In the genomic region with DNA sequence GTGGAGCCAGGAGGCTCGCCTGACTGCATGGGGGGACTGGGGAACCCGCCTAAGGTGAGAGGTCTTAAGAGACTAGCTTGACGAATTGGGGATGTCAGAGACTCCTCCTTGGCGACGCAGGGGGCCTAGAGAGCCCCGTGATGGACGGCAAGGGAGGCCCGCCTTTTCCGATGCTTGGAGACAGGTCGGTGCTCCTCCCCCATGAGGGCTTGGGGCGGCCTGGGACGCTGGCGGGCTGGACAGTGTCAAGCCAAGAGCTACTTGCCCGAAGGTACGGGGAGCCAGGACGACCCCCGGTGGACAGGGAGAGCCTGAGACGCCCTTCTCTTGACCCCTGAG, we compare ENCODE assay signal across 8 cellular contexts. TPM values are rescaled to one million over a fixed set of nuclear protein-coding genes. Genes with fewer than 3 reads are reported as not detected.
DNase-seq lines count a peak whose midpoint lies in the region; ATAC-seq and TF ChIP-seq lines count a peak whose summit lies in the region.

No MANE protein-coding gene starts in this region.

- DNase-seq in NCI-H2081 (lab: John Stamatoyannopoulos, UW) (peak; percentile 10 to 17), NCI-H2081 treated with DMSO at 0.1 percent for 48 hours (lab: John Stamatoyannopoulos, UW) (no peak), GM23338 (ENCODE audit: low spot score) (peak; percentile 85), Karpas-422 (peak; percentile 83), ovary (peak; percentile 58 to 71 (median 59))
- peak; percentile 15 for DNase-seq in activated T-helper 1 cell treated with anti-CD3 and anti-CD28 coated beads, Interleukin-12 subunit alpha, Interleukin-12 subunit beta, Interleukin-2, Interleukin-4 antibody, amounts not matched to agents 30 ng/mL and 10 ng/mL and 1 ng/mL, durations not matched to agents 14 hours and 24 hours and 36 hours (ENCODE audit: low spot score)

- no peak overlapping the region for H3K27ac Mint-ChIP-seq in GM23338
- H3K27ac Mint-ChIP-seq in activated T-helper 1 cell treated with anti-CD3 and anti-CD28 coated beads, Interleukin-12 subunit alpha, Interleukin-12 subunit beta, Interleukin-2, Interleukin-4 antibody, amounts not matched to agents 30 ng/mL and 10 ng/mL and 1 ng/mL, durations not matched to agents 14 hours and 24 hours and 36 hours = peak overlapping the region; percentile 79

- H3K9me3 Mint-ChIP-seq in GM23338 = no peaks in the 10 kb centered on the region
- H3K9me3 Mint-ChIP-seq in activated T-helper 1 cell treated with anti-CD3 and anti-CD28 coated beads, Interleukin-12 subunit alpha, Interleukin-12 subunit beta, Interleukin-2, Interleukin-4 antibody, amounts not matched to agents 30 ng/mL and 10 ng/mL and 1 ng/mL, durations not matched to agents 14 hours and 24 hours and 36 hours = no peaks in the 10 kb centered on the region

- H3K4me3 ChIP-seq in GM23338 (peak overlapping the region; percentile 91), Karpas-422 (ENCODE audit: low read length) (peak overlapping the region; percentile 74), gastroesophageal sphincter (peak overlapping the region; percentile 64 to 98), ovary (peak overlapping the region; percentile 97)

- no peak for TF ChIP-seq EP300 in gastroesophageal sphincter (IDR thresholded peaks at IDR 0.05)
- TF ChIP-seq EP300 in ovary (IDR thresholded peaks at IDR 0.05) = no peak

- peak; percentile 72 for ATAC-seq in GM23338
- ATAC-seq in gastroesophageal sphincter = peak; percentile 35
- no peak for ATAC-seq in GM21786 (IDR thresholded peaks at IDR 0.05; ENCODE audit: unreplicated experiment)

- H3K27me3 ChIP-seq in GM23338 (ENCODE audit: insufficient read depth) (no peaks in the 10 kb centered on the region), Karpas-422 (ENCODE audit: low read length) (no peaks in the 10 kb centered on the region), gastroesophageal sphincter (no peaks in the 10 kb centered on the region), ovary (no peaks in the 10 kb centered on the region)

- H3K9me2 ChIP-seq in GM23338 (ENCODE audit: insufficient read depth) (no peaks in the 10 kb centered on the region), Karpas-422 (replicated peaks; ENCODE audit: insufficient read depth, low read length) (no peaks in the 10 kb centered on the region)

- H3K27me3 Mint-ChIP-seq in GM23338 (ENCODE audit: insufficient read depth, low read depth, poor library complexity) = peaks cover 7% of the 10 kb centered on the region
- H3K27me3 Mint-ChIP-seq in activated T-helper 1 cell treated with anti-CD3 and anti-CD28 coated beads, Interleukin-12 subunit alpha, Interleukin-12 subunit beta, Interleukin-2, Interleukin-4 antibody, amounts not matched to agents 30 ng/mL and 10 ng/mL and 1 ng/mL, durations not matched to agents 14 hours and 24 hours and 36 hours (ENCODE audit: insufficient read depth) = no peaks in the 10 kb centered on the region

- TF ChIP-seq POLR2A in gastroesophageal sphincter (IDR thresholded peaks at IDR 0.05) (no peak), ovary (IDR thresholded peaks at IDR 0.05) (no peak)

- H3K36me3 Mint-ChIP-seq in GM23338 (ENCODE audit: low read depth) = peaks cover 5% of the 10 kb centered on the region; the same call in 1 of the 3 replicates
- peaks cover 14% of the 10 kb centered on the region for H3K36me3 Mint-ChIP-seq in activated T-helper 1 cell treated with anti-CD3 and anti-CD28 coated beads, Interleukin-12 subunit alpha, Interleukin-12 subunit beta, Interleukin-2, Interleukin-4 antibody, amounts not matched to agents 30 ng/mL and 10 ng/mL and 1 ng/mL, durations not matched to agents 14 hours and 24 hours and 36 hours (ENCODE audit: low read depth)

- H4K20me1 ChIP-seq in GM23338 (replicated peaks; ENCODE audit: insufficient read depth) (peaks cover 9% of the 10 kb centered on the region), Karpas-422 (ENCODE audit: insufficient read depth, low read depth, low read length) (peaks cover 19% of the 10 kb centered on the region)

- peak overlapping the region; percentile 77 for H3K9ac ChIP-seq in Karpas-422 (ENCODE audit: low read length)

- H3K27ac ChIP-seq in GM23338 (ENCODE audit: low read depth) = no peak overlapping the region
- H3K27ac ChIP-seq in Karpas-422 (ENCODE audit: low read length) = peak overlapping the region; percentile 46; the same call in 1 of the 2 replicates
- H3K27ac ChIP-seq in gastroesophageal sphincter = peak overlapping the region; percentile 54 to 95 (median 90)
- H3K27ac ChIP-seq in ovary = peak overlapping the region in 1 of 2 donors; percentile 39

- H3K36me3 ChIP-seq in GM23338 (ENCODE audit: insufficient read depth) (no peaks in the 10 kb centered on the region), Karpas-422 (ENCODE audit: insufficient read depth, low read length) (peaks cover 4% of the 10 kb centered on the region; the same call in 1 of the 2 replicates), gastroesophageal sphincter (peaks cover 0 to 24% of the 10 kb centered on the region in 2 donors), ovary (no peaks in the 10 kb centered on the region)

- H2AFZ ChIP-seq in GM23338 (no peak overlapping the region; the same call in 1 of the 2 replicates), Karpas-422 (ENCODE audit: low read length) (no peak overlapping the region)

- peaks cover 12% of the 10 kb centered on the region; the same call in 1 of the 2 replicates for H3F3A ChIP-seq in GM23338 (replicated peaks; ENCODE audit: low read depth)

- TF ChIP-seq CTCF in GM23338 (conservative IDR thresholded peaks at IDR 0.05; ENCODE audit: low read depth in 2 of 2) (peak in 1 of 2 experiments; percentile 43; a peak in 2 of 4 replicates), gastroesophageal sphincter (IDR thresholded peaks at IDR 0.05) (no peak), ovary (IDR thresholded peaks at IDR 0.05) (no peak)

- intact Hi-C loops in activated T-helper 1 cell treated with anti-CD3 and anti-CD28 coated beads, Interleukin-12 subunit alpha, Interleukin-12 subunit beta, Interleukin-2, Interleukin-4 antibody, amounts not matched to agents 30 ng/mL and 10 ng/mL and 1 ng/mL, durations not matched to agents 14 hours and 24 hours and 36 hours (cut with micrococcal nuclease) = loop anchor here (1.0 to 5.0 kb wide), 7 partner anchors 8 to 293 kb away; partner anchors contain the start of genes ALKBH6, HCST, THAP8 and WDR62
- intact Hi-C loops in ovary (cut with DNase I) = no loop called here

- H3K4me1 Mint-ChIP-seq in GM23338 = peaks cover 14% of the 10 kb centered on the region; the same call in 2 of the 3 replicates
- peaks cover 24% of the 10 kb centered on the region for H3K4me1 Mint-ChIP-seq in activated T-helper 1 cell treated with anti-CD3 and anti-CD28 coated beads, Interleukin-12 subunit alpha, Interleukin-12 subunit beta, Interleukin-2, Interleukin-4 antibody, amounts not matched to agents 30 ng/mL and 10 ng/mL and 1 ng/mL, durations not matched to agents 14 hours and 24 hours and 36 hours (ENCODE audit: low read depth)

- 2% methylated on average over 11 of the region's 18 CpGs; no CpG with 5 or more reads in 1 of the 2 donors for WGBS in gastroesophageal sphincter (ENCODE audit: low coverage in 1 of 2), 2 donors
- 0 to 3% (median 2%) methylated on average over 18 of the region's 18 CpGs for WGBS in ovary, 3 donors

- H3K9me3 ChIP-seq in Karpas-422 (ENCODE audit: low read length) (no peaks in the 10 kb centered on the region), gastroesophageal sphincter (no peaks in the 10 kb centered on the region), ovary (no peaks in the 10 kb centered on the region)

- H3K4me3 Mint-ChIP-seq in GM23338 = peak overlapping the region; percentile 89
- peak overlapping the region; percentile 94 for H3K4me3 Mint-ChIP-seq in activated T-helper 1 cell treated with anti-CD3 and anti-CD28 coated beads, Interleukin-12 subunit alpha, Interleukin-12 subunit beta, Interleukin-2, Interleukin-4 antibody, amounts not matched to agents 30 ng/mL and 10 ng/mL and 1 ng/mL, durations not matched to agents 14 hours and 24 hours and 36 hours

- H3K4me1 ChIP-seq in GM23338 (ENCODE audit: insufficient read depth) (peaks cover 9% of the 10 kb centered on the region; the same call in 1 of the 2 replicates), Karpas-422 (ENCODE audit: low read length) (peaks cover 22% of the 10 kb centered on the region), gastroesophageal sphincter (peaks cover 0 to 58% (median 31%) of the 10 kb centered on the region in 3 donors), ovary (ENCODE audit: insufficient read depth) (peaks cover 9% of the 10 kb centered on the region)

- peaks cover 13% of the 10 kb centered on the region; the same call in 1 of the 2 replicates for H3K79me2 ChIP-seq in GM23338 (replicated peaks; ENCODE audit: insufficient read depth)
- peaks cover 48% of the 10 kb centered on the region for H3K79me2 ChIP-seq in Karpas-422 (ENCODE audit: low read length)

- H3K4me2 ChIP-seq in GM23338 = peak overlapping the region; percentile 95
- H3K4me2 ChIP-seq in Karpas-422 (ENCODE audit: low read depth, low read length, poor library complexity, severe bottlenecking) = peak overlapping the region; percentile 98

RNA-seq across cellular contexts. Expression of gene SDHAF1, which starts 0.6 kb away (rescaled TPM):
- 45.8 and 55.9 TPM in 2 replicates for total RNA-seq in GM23338 (2014; rRNA removed; shearing (Covaris generic))
- polyA plus RNA-seq in GM23338 (2016; fragmentation: Nextera tagmentation; extraction: Ambion mirVana) (19.9 TPM in 2 replicates), ovary (10 to 100 TPM; 11.2 to 21.6 TPM)
- total RNA-seq in Karpas-422 (2014; rRNA removed; shearing (Covaris generic); ENCODE audit: low replicate concordance) = 23.4 and 71.2 TPM in 2 replicates
- total RNA-seq in activated T-helper 1 cell treated with anti-CD3 and anti-CD28 coated beads, Interleukin-12 subunit alpha, Interleukin-12 subunit beta, Interleukin-2, Interleukin-4 antibody, amounts not matched to agents 30 ng/mL and 10 ng/mL and 1 ng/mL, durations not matched to agents 14 hours and 24 hours and 36 hours = 21.2 and 24.5 TPM in 2 replicates
- total RNA-seq in gastroesophageal sphincter (10 to 100 TPM; 44.0 to 52.7 (median 49.8) TPM), ovary (10 to 100 TPM; 17.0 to 78.6 (median 20.2) TPM)

RNA-seq across cellular contexts. Expression of gene SYNE4, which starts 13.0 kb away (rescaled TPM):
- total RNA-seq in GM23338 (2014; rRNA removed; shearing (Covaris generic)) = 24.1 and 26.1 TPM in 2 replicates
- 47.3 and 49.8 TPM in 2 replicates for polyA plus RNA-seq in GM23338 (2016; fragmentation: Nextera tagmentation; extraction: Ambion mirVana)
- 1.2 and 1.8 TPM in 2 replicates for total RNA-seq in Karpas-422 (2014; rRNA removed; shearing (Covaris generic); ENCODE audit: low replicate concordance)
- total RNA-seq in activated T-helper 1 cell treated with anti-CD3 and anti-CD28 coated beads, Interleukin-12 subunit alpha, Interleukin-12 subunit beta, Interleukin-2, Interleukin-4 antibody, amounts not matched to agents 30 ng/mL and 10 ng/mL and 1 ng/mL, durations not matched to agents 14 hours and 24 hours and 36 hours = 1.7 and 1.8 TPM in 2 replicates
- total RNA-seq in gastroesophageal sphincter = under 1 TPM in 3 of 4 donors, not detected in 1; 0.39 to 0.62 (median 0.47) TPM
- total RNA-seq in ovary = 1 to 10 TPM in 4 of 7 donors, under 1 TPM in 3; 0.43 to 2.6 (median 1.7) TPM
- polyA plus RNA-seq in ovary = under 1 TPM; 0.37 to 0.48 TPM

RNA-seq across cellular contexts. Expression of gene ALKBH6, which starts 18.4 kb away (rescaled TPM):
- total RNA-seq in GM23338 (2014; rRNA removed; shearing (Covaris generic)) = 28.5 and 33.6 TPM in 2 replicates
- polyA plus RNA-seq in GM23338 (2016; fragmentation: Nextera tagmentation; extraction: Ambion mirVana) (51.4 and 54.6 TPM in 2 replicates), ovary (10 to 100 TPM; 17.7 to 18.3 TPM)
- 11.1 and 48.4 TPM in 2 replicates for total RNA-seq in Karpas-422 (2014; rRNA removed; shearing (Covaris generic); ENCODE audit: low replicate concordance)
- total RNA-seq in activated T-helper 1 cell treated with anti-CD3 and anti-CD28 coated beads, Interleukin-12 subunit alpha, Interleukin-12 subunit beta, Interleukin-2, Interleukin-4 antibody, amounts not matched to agents 30 ng/mL and 10 ng/mL and 1 ng/mL, durations not matched to agents 14 hours and 24 hours and 36 hours = 48.3 and 60.6 TPM in 2 replicates
- total RNA-seq in gastroesophageal sphincter (10 to 100 TPM; 10.7 to 38.3 (median 25.3) TPM), ovary (10 to 100 TPM; 12.7 to 25.5 (median 18.6) TPM)

RNA-seq across cellular contexts. Expression of gene CLIP3, which starts 37.0 kb away (rescaled TPM):
- total RNA-seq in GM23338 (2014; rRNA removed; shearing (Covaris generic)) = 12.4 and 19.1 TPM in 2 replicates
- polyA plus RNA-seq in GM23338 (2016; fragmentation: Nextera tagmentation; extraction: Ambion mirVana) (15.1 and 15.2 TPM in 2 replicates), ovary (10 to 100 TPM; 34.3 to 91.3 TPM)
- 0.72 and 1.2 TPM in 2 replicates for total RNA-seq in Karpas-422 (2014; rRNA removed; shearing (Covaris generic); ENCODE audit: low replicate concordance)
- total RNA-seq in activated T-helper 1 cell treated with anti-CD3 and anti-CD28 coated beads, Interleukin-12 subunit alpha, Interleukin-12 subunit beta, Interleukin-2, Interleukin-4 antibody, amounts not matched to agents 30 ng/mL and 10 ng/mL and 1 ng/mL, durations not matched to agents 14 hours and 24 hours and 36 hours = 2.2 and 4.4 TPM in 2 replicates
- total RNA-seq in gastroesophageal sphincter (10 to 100 TPM; 26.8 to 66.2 (median 31.1) TPM), ovary (10 to 100 TPM; 16.1 to 82.5 (median 54.9) TPM)

RNA-seq across cellular contexts. Expression of gene THAP8, which starts 58.5 kb away (rescaled TPM):
- 10.3 and 12.7 TPM in 2 replicates for total RNA-seq in GM23338 (2014; rRNA removed; shearing (Covaris generic))
- polyA plus RNA-seq in GM23338 (2016; fragmentation: Nextera tagmentation; extraction: Ambion mirVana) = 12.2 and 13.7 TPM in 2 replicates
- total RNA-seq in Karpas-422 (2014; rRNA removed; shearing (Covaris generic); ENCODE audit: low replicate concordance) = 3.6 and 8.9 TPM in 2 replicates
- 1.6 TPM in 2 replicates for total RNA-seq in activated T-helper 1 cell treated with anti-CD3 and anti-CD28 coated beads, Interleukin-12 subunit alpha, Interleukin-12 subunit beta, Interleukin-2, Interleukin-4 antibody, amounts not matched to agents 30 ng/mL and 10 ng/mL and 1 ng/mL, durations not matched to agents 14 hours and 24 hours and 36 hours
- total RNA-seq in gastroesophageal sphincter = 10 to 100 TPM in 2 of 4 donors, 1 to 10 TPM in 2; 5.3 to 16.8 (median 9.4) TPM
- 1 to 10 TPM; 5.3 to 7.9 (median 6.5) TPM for total RNA-seq in ovary
- polyA plus RNA-seq in ovary = 1 to 10 TPM; 1.9 to 5.9 TPM
